7 cellular contexts compared by ENCODE assay signal in the genomic region with DNA sequence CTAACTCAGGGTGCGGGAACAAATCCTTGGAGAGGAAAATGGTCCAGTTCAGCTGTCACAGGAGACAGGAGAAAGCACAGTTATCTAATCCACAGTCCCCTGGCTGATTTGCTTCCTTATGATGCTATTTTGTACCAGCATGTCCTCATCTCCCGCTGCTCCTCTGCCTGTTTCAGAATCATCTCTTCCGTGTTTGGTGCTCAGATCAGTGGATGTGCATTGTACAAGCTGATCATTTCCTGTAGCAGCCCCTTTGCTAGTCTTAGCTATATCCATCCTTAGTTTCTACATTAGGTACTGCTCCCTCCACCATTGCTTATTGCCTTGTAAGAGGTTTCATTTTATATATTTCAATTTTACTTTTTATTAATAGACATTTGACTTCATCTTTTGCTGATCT.
DNase-seq lines count a peak whose midpoint lies in the region; ATAC-seq and TF ChIP-seq lines count a peak whose summit lies in the region.
"Not testable (repeated sequence)": the region's sequence is repeated elsewhere in the genome, so short reads cannot be mapped to it uniquely, and the experiment has no call there.

No MANE protein-coding gene starts in this region.

- H3K9me2 ChIP-seq in Loucy (replicated peaks; ENCODE audit: low read depth, low read length), result not testable (repeated sequence)

- H4K20me1 ChIP-seq in DND-41 (ENCODE audit: insufficient read depth, low read length); Loucy (ENCODE audit: insufficient read depth, low read length, poor library complexity, severe bottlenecking); osteoblast (ENCODE audit: insufficient read depth, low read length): not testable (repeated sequence)

- H2AFZ ChIP-seq in DND-41 (ENCODE audit: low read depth, low read length), result peak overlapping the region; percentile 44; the same call in 1 of the 2 replicates
- H2AFZ ChIP-seq in Loucy (ENCODE audit: low read length); osteoblast (ENCODE audit: low read length): not testable (repeated sequence)

- peak overlapping the region; percentile 99 for H3K27ac ChIP-seq in DND-41 (ENCODE audit: low read length)
- not testable (repeated sequence) for H3K27ac ChIP-seq in osteoblast (ENCODE audit: low read depth, low read length)

- not testable (repeated sequence) for H3K27me3 ChIP-seq in DND-41 (ENCODE audit: insufficient read depth, low read length, poor library complexity); Loucy (ENCODE audit: insufficient read depth, low read length, poor library complexity, severe bottlenecking)
- peaks cover 20% of the 10 kb centered on the region for H3K27me3 ChIP-seq in osteoblast (ENCODE audit: insufficient read depth, low read length)

- CTCF ChIA-PET in activated CD4-positive, alpha-beta T cell treated with anti-CD3 and anti-CD28 coated beads for 36 hours (lab: Charles Lee), result interaction anchor here (0.5 to 8.8 kb wide), 9 partner anchors 9 to 934 kb away, joined by 3 to 127 read pairs (median 7); no protein-coding TSS in a partner anchor
- CTCF ChIA-PET in activated CD8-positive, alpha-beta memory T cell treated with anti-CD3 and anti-CD28 coated beads, Interleukin-2, amount 10 ng/mL, durations not matched to agents 7 days and 5 days (lab: Charles Lee), result interaction anchor here (1.1 to 4.5 kb wide), 8 partner anchors 11 to 721 kb away, joined by 3 to 55 read pairs (median 6); no protein-coding TSS in a partner anchor

- intact Hi-C loops in activated CD4-positive, alpha-beta T cell treated with anti-CD3 and anti-CD28 coated beads for 36 hours (cut with DNase I, micrococcal nuclease), result loop anchor here (2.0 to 5.0 kb wide), 3 partner anchors 21 to 315 kb away; no protein-coding TSS in a partner anchor

- H3K9me3 Mint-ChIP-seq in activated CD4-positive, alpha-beta T cell treated with anti-CD3 and anti-CD28 coated beads for 36 hours (ENCODE audit: low read depth); activated CD8-positive, alpha-beta memory T cell treated with anti-CD3 and anti-CD28 coated beads, Interleukin-2, amount 10 ng/mL, durations not matched to agents 7 days and 5 days (ENCODE audit: low read depth); activated naive CD4-positive, alpha-beta T cell treated with anti-CD3 and anti-CD28 coated beads, Interleukin-2, amount 50 U/mL, for 24 hours; activated naive CD8-positive, alpha-beta T cell treated with anti-CD3 and anti-CD28 coated beads, Interleukin-2, amount 10 ng/mL, durations not matched to agents 7 days and 5 days: not testable (repeated sequence)

- H3K4me3 Mint-ChIP-seq in activated CD4-positive, alpha-beta T cell treated with anti-CD3 and anti-CD28 coated beads for 36 hours; activated CD8-positive, alpha-beta memory T cell treated with anti-CD3 and anti-CD28 coated beads, Interleukin-2, amount 10 ng/mL, durations not matched to agents 7 days and 5 days; activated naive CD4-positive, alpha-beta T cell treated with anti-CD3 and anti-CD28 coated beads, Interleukin-2, amount 50 U/mL, for 24 hours; activated naive CD8-positive, alpha-beta T cell treated with anti-CD3 and anti-CD28 coated beads, Interleukin-2, amount 10 ng/mL, durations not matched to agents 7 days and 5 days: not testable (repeated sequence)

- H3K9ac ChIP-seq in DND-41 (ENCODE audit: low read depth, low read length), result peak overlapping the region; percentile 51
- peak overlapping the region; percentile 99 for H3K9ac ChIP-seq in Loucy (ENCODE audit: low read depth, low read length, poor library complexity, severe bottlenecking)

- H3K4me1 ChIP-seq in DND-41 (ENCODE audit: insufficient read depth, low read length) (peaks cover 89% of the 10 kb centered on the region), Loucy (ENCODE audit: insufficient read depth, low read length, poor library complexity, severe bottlenecking) (peaks cover 91% of the 10 kb centered on the region), osteoblast (ENCODE audit: insufficient read depth, low read length) (peaks cover 21% of the 10 kb centered on the region)

- POLR2A ChIA-PET in activated CD4-positive, alpha-beta T cell treated with anti-CD3 and anti-CD28 coated beads for 36 hours (lab: Charles Lee), result interaction anchor here (1.0 kb wide), 1 partner anchor 312 kb away, joined by 4 read pairs; no protein-coding TSS in a partner anchor
- POLR2A ChIA-PET in activated naive CD8-positive, alpha-beta T cell treated with anti-CD3 and anti-CD28 coated beads, Interleukin-2, amount 10 ng/mL, durations not matched to agents 7 days and 5 days (lab: Charles Lee), result interaction anchor here (0.6 kb wide), 1 partner anchor 48 kb away, joined by 3 read pairs; no protein-coding TSS in a partner anchor

- H3K4me1 Mint-ChIP-seq in activated CD4-positive, alpha-beta T cell treated with anti-CD3 and anti-CD28 coated beads for 36 hours, result peaks cover 47% of the 10 kb centered on the region
- H3K4me1 Mint-ChIP-seq in activated CD8-positive, alpha-beta memory T cell treated with anti-CD3 and anti-CD28 coated beads, Interleukin-2, amount 10 ng/mL, durations not matched to agents 7 days and 5 days, result peaks cover 23% of the 10 kb centered on the region
- peaks cover 57% of the 10 kb centered on the region for H3K4me1 Mint-ChIP-seq in activated naive CD4-positive, alpha-beta T cell treated with anti-CD3 and anti-CD28 coated beads, Interleukin-2, amount 50 U/mL, for 24 hours
- peaks cover 39% of the 10 kb centered on the region for H3K4me1 Mint-ChIP-seq in activated naive CD8-positive, alpha-beta T cell treated with anti-CD3 and anti-CD28 coated beads, Interleukin-2, amount 10 ng/mL, durations not matched to agents 7 days and 5 days

- H3K9me3 ChIP-seq in DND-41 (ENCODE audit: insufficient read depth, low read length, severe bottlenecking); Loucy (ENCODE audit: insufficient read depth, low read depth, low read length); osteoblast (ENCODE audit: low read depth, low read length): not testable (repeated sequence)

- H3K4me3 ChIP-seq in DND-41 (ENCODE audit: low read depth in 1 of 2, low read length in 2 of 2); osteoblast (ENCODE audit: insufficient read depth, low read length): not testable (repeated sequence)
- peak overlapping the region; percentile 84 for H3K4me3 ChIP-seq in Loucy (ENCODE audit: low read length, poor library complexity, severe bottlenecking)

- not testable (repeated sequence) for H3F3A ChIP-seq in Loucy (ENCODE audit: low read depth)

- TF ChIP-seq CTCF in DND-41 (IDR thresholded peaks at IDR 0.05; ENCODE audit: borderline replicate concordance, extremely low read depth, low read length, poor library complexity, severe bottlenecking); Loucy (conservative IDR thresholded peaks at IDR 0.05; ENCODE audit: low read length); osteoblast (IDR thresholded peaks at IDR 0.05; ENCODE audit: extremely low read depth, low read depth, low read length): not testable (repeated sequence)

- H3K27ac Mint-ChIP-seq in activated CD4-positive, alpha-beta T cell treated with anti-CD3 and anti-CD28 coated beads for 36 hours, result peak overlapping the region; percentile 67
- not testable (repeated sequence) for H3K27ac Mint-ChIP-seq in activated CD8-positive, alpha-beta memory T cell treated with anti-CD3 and anti-CD28 coated beads, Interleukin-2, amount 10 ng/mL, durations not matched to agents 7 days and 5 days
- H3K27ac Mint-ChIP-seq in activated naive CD4-positive, alpha-beta T cell treated with anti-CD3 and anti-CD28 coated beads, Interleukin-2, amount 50 U/mL, for 24 hours, result peak overlapping the region; percentile 55
- peak overlapping the region; percentile 44 for H3K27ac Mint-ChIP-seq in activated naive CD8-positive, alpha-beta T cell treated with anti-CD3 and anti-CD28 coated beads, Interleukin-2, amount 10 ng/mL, durations not matched to agents 7 days and 5 days

- ATAC-seq in DND-41 (ENCODE audit: insufficient read depth, low read depth), result peak; percentile 48
- peak; percentile 49 for ATAC-seq in activated CD4-positive, alpha-beta T cell treated with anti-CD3 and anti-CD28 coated beads for 36 hours
- peak; percentile 27 for ATAC-seq in activated CD8-positive, alpha-beta memory T cell treated with anti-CD3 and anti-CD28 coated beads, Interleukin-2, amount 10 ng/mL, durations not matched to agents 7 days and 5 days
- not testable (repeated sequence) for ATAC-seq in activated naive CD8-positive, alpha-beta T cell treated with anti-CD3 and anti-CD28 coated beads, Interleukin-2, amount 10 ng/mL, durations not matched to agents 7 days and 5 days (ENCODE audit: low read depth)

- not testable (repeated sequence) for H3K27me3 Mint-ChIP-seq in activated CD4-positive, alpha-beta T cell treated with anti-CD3 and anti-CD28 coated beads for 36 hours; activated CD8-positive, alpha-beta memory T cell treated with anti-CD3 and anti-CD28 coated beads, Interleukin-2, amount 10 ng/mL, durations not matched to agents 7 days and 5 days; activated naive CD4-positive, alpha-beta T cell treated with anti-CD3 and anti-CD28 coated beads, Interleukin-2, amount 50 U/mL, for 24 hours; activated naive CD8-positive, alpha-beta T cell treated with anti-CD3 and anti-CD28 coated beads, Interleukin-2, amount 10 ng/mL, durations not matched to agents 7 days and 5 days

- not testable (repeated sequence) for H3K36me3 Mint-ChIP-seq in activated CD4-positive, alpha-beta T cell treated with anti-CD3 and anti-CD28 coated beads for 36 hours (ENCODE audit: low read depth); activated CD8-positive, alpha-beta memory T cell treated with anti-CD3 and anti-CD28 coated beads, Interleukin-2, amount 10 ng/mL, durations not matched to agents 7 days and 5 days; activated naive CD4-positive, alpha-beta T cell treated with anti-CD3 and anti-CD28 coated beads, Interleukin-2, amount 50 U/mL, for 24 hours; activated naive CD8-positive, alpha-beta T cell treated with anti-CD3 and anti-CD28 coated beads, Interleukin-2, amount 10 ng/mL, durations not matched to agents 7 days and 5 days

- DNase-seq in DND-41; activated CD4-positive, alpha-beta T cell treated with anti-CD3 and anti-CD28 coated beads for 36 hours; activated CD8-positive, alpha-beta memory T cell treated with anti-CD3 and anti-CD28 coated beads, Interleukin-2, amount 10 ng/mL, durations not matched to agents 7 days and 5 days; activated naive CD8-positive, alpha-beta T cell treated with anti-CD3 and anti-CD28 coated beads, Interleukin-2, amount 10 ng/mL, durations not matched to agents 7 days and 5 days; osteoblast (ENCODE audit: insufficient read length, low spot score, missing footprints): not testable (repeated sequence)

- H3K4me2 ChIP-seq in DND-41 (ENCODE audit: insufficient read depth, low read length), result peak overlapping the region; percentile 52; the same call in 1 of the 2 replicates
- H3K4me2 ChIP-seq in Loucy (ENCODE audit: low read depth, low read length, poor library complexity, severe bottlenecking), result peak overlapping the region; percentile 89
- peak overlapping the region; percentile 56 for H3K4me2 ChIP-seq in osteoblast (ENCODE audit: insufficient read depth, low read length)

- H3K79me2 ChIP-seq in DND-41 (ENCODE audit: insufficient read depth, low read length), result peaks cover 28% of the 10 kb centered on the region
- peaks cover 36% of the 10 kb centered on the region for H3K79me2 ChIP-seq in Loucy (ENCODE audit: insufficient read depth, low read length)
- not testable (repeated sequence) for H3K79me2 ChIP-seq in osteoblast (ENCODE audit: insufficient read depth, low read length)

- H3K36me3 ChIP-seq in DND-41 (ENCODE audit: insufficient read depth, low read length); Loucy (ENCODE audit: insufficient read depth, low read length); osteoblast (ENCODE audit: insufficient read depth, low read length): not testable (repeated sequence)
